8 cellular contexts compared by ENCODE assay signal in the genomic region with DNA sequence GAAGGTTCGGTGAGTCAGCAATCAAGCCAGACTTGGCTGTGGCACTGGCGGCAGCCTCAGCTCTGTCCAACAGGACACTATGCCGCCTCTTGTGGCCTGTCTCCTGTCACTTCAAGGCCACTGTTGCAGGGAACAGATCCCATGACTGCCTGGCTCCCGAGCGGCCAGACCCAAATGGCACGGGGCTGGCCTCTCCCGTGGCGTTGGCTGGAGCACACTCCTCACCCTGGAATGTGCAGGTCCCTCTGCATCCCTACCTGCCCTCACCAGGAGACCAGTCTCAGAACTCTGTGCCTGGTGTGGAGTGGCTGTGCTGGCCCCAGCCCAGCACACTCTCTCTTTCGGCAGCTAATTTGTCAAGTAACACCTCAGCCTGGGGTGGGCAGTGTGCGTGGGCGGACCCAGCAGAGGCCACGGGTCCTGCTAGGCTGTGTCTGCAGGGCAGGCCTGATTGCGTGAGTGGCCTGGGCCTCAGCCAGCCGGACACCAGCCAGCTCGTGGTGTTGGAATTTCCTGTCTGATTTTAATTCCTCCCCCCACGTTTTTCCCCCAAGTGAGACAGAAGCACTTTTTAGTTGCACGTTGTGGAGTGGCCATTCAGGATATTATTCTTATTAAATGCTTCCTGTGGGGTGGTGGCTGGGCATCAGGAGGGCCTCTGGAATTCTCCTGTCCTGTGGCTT.
DNase-seq lines count a peak whose midpoint lies in the region; FAIRE-seq and TF ChIP-seq lines count a peak whose summit lies in the region.

No MANE protein-coding gene starts in this region.

- H3K4me1 ChIP-seq in right atrium auricular region (peaks cover 0 to 65% of the 10 kb centered on the region in 2 donors), skeletal muscle tissue (ENCODE audit: control insufficient read depth in 3 of 3, insufficient read depth in 3 of 3, low read length in 3 of 3) (peaks cover 40 to 50% (median 40%) of the 10 kb centered on the region in 3 donors)

- H3K9me3 ChIP-seq in right atrium auricular region (no peaks in the 10 kb centered on the region), skeletal muscle tissue (ENCODE audit: control insufficient read depth in 3 of 3, low read length in 3 of 3) (no peaks in the 10 kb centered on the region)

- H3K27ac ChIP-seq in right atrium auricular region: peak overlapping the region; percentile 81 to 84
- peak overlapping the region; percentile 47 for H3K27ac ChIP-seq in skeletal muscle tissue (ENCODE audit: low read depth, low read length)

- no peak for FAIRE-seq in GM12892 (lab: Jason Lieb, UNC)

- H3K27me3 ChIP-seq in right atrium auricular region (no peaks in the 10 kb centered on the region), skeletal muscle tissue (ENCODE audit: control insufficient read depth in 3 of 3, insufficient read depth in 3 of 3, low read length in 3 of 3) (no peaks in the 10 kb centered on the region)

- H3K36me3 ChIP-seq in right atrium auricular region (no peaks in the 10 kb centered on the region), skeletal muscle tissue (ENCODE audit: control insufficient read depth in 3 of 3, insufficient read depth in 3 of 3, low read length in 3 of 3) (no peaks in the 10 kb centered on the region)

- DNase-seq in HCEC 1CT (peak; percentile 81), astrocyte of the hippocampus (ENCODE audit: low read depth, low spot score) (peak; percentile 93), right atrium auricular region (ENCODE audit: low spot score) (peak; percentile 92), GM10266 (ENCODE audit: extremely low spot score) (no peak), SHP77 treated with DMSO at 0.1 percent for 48 hours (lab: John Stamatoyannopoulos, UW) (no peak), GM12892 (ENCODE audit: insufficient read length) (no peak), NCI-H524 treated with DMSO at 0.1 percent for 48 hours (lab: John Stamatoyannopoulos, UW) (no peak)

- H3K4me3 ChIP-seq in right atrium auricular region: no peak overlapping the region
- peak overlapping the region in 2 of 3 donors; percentile 11 to 29 for H3K4me3 ChIP-seq in skeletal muscle tissue (ENCODE audit: low read length in 3 of 3)

- no peak for TF ChIP-seq CTCF in right atrium auricular region (IDR thresholded peaks at IDR 0.05)
- no peak for TF ChIP-seq CTCF in GM10266 (IDR thresholded peaks at IDR 0.05; ENCODE audit: control insufficient read depth, insufficient read depth, low read depth, missing control alignments)

- TF ChIP-seq POLR2A in GM12892 (IDR thresholded peaks at IDR 0.05; ENCODE audit: low read depth, low read length): no peak

- peak overlapping the region in 2 of 3 donors; percentile 33 to 60 for H3K9ac ChIP-seq in skeletal muscle tissue (ENCODE audit: low read depth in 1 of 3, low read length in 3 of 3)

Comparison
In these comparisons a context has a peak if more than half of its experiments do, and no peak if none do; other contexts are left out.
1. DNase-seq: peak in HCEC 1CT (single experiment), astrocyte of the hippocampus (single experiment) and right atrium auricular region (single experiment); none in GM10266 (single experiment), SHP77 treated with DMSO at 0.1 percent for 48 hours (single experiment), GM12892 (single experiment) and NCI-H524 treated with DMSO at 0.1 percent for 48 hours (single experiment).
2. H3K4me3 ChIP-seq: peak in skeletal muscle tissue (2 of 3); none in right atrium auricular region (0 of 2).